ENCODE assay signal across 24 cellular contexts in genomic region chr16:89821438-89822187, GRCh38. TPM values are rescaled to one million over a fixed set of nuclear protein-coding genes. Genes with fewer than 3 reads are reported as not detected.
DNase-seq lines count a peak whose midpoint lies in the region; ATAC-seq, FAIRE-seq and TF ChIP-seq lines count a peak whose summit lies in the region.
"Had no signal": no experiment of that assay in that cellular context is flagged by ENCODE, and none has a peak within 500 bp of the region (broad histone marks: within the 10 kb centered on the region; RNA-seq: fewer than 3 reads in every experiment).

No MANE protein-coding gene starts in this region.

- intact Hi-C loops in activated CD4-positive, alpha-beta memory T cell treated with anti-CD3 and anti-CD28 coated beads for 36 hours (cut with micrococcal nuclease), result no loop called here
- intact Hi-C loops in Caco-2 (cut with micrococcal nuclease; ENCODE audit: unreplicated experiment) (loop anchor here (2.0 to 10.0 kb wide), 2 partner anchors 39 to 103 kb away; partner anchors contain the start of gene TUBB3), pancreas (cut with DNase I) (no loop called here)

- no TSS peak for BruUV-seq in Caco-2 (replicated peaks; lab: Mats Ljungman, UMichigan)

- no peaks in the 10 kb centered on the region for H3K27me3 ChIP-seq in Caco-2 (replicated peaks; ENCODE audit: control insufficient read depth, insufficient read depth, low read length)
- H3K27me3 ChIP-seq in duodenal mucosa (ENCODE audit: control insufficient read depth in 1 of 2, insufficient read depth in 2 of 2, low read length in 2 of 2), result no peaks in the 10 kb centered on the region
- H3K27me3 ChIP-seq in neural progenitor cell, result no peaks in the 10 kb centered on the region
- no peaks in the 10 kb centered on the region for H3K27me3 ChIP-seq in pancreas
- H3K27me3 ChIP-seq: dorsolateral prefrontal cortex, testis, uterus had no signal

- no peak overlapping the region for H2AFZ ChIP-seq in neural progenitor cell (replicated peaks)
- H2AFZ ChIP-seq: GM23248 had no signal

- H3K4me3 Mint-ChIP-seq in activated CD4-positive, alpha-beta memory T cell treated with anti-CD3 and anti-CD28 coated beads for 36 hours, result no peak overlapping the region
- no peak overlapping the region for H3K4me3 Mint-ChIP-seq in activated CD4-positive, alpha-beta memory T cell treated with anti-CD3 and anti-CD28 coated beads, Interleukin-2, amount 10 ng/mL, durations not matched to agents 7 days and 5 days
- peak overlapping the region; percentile 71 for H3K4me3 Mint-ChIP-seq in Caco-2 (ENCODE audit: unreplicated experiment)
- H3K4me3 Mint-ChIP-seq in neural progenitor cell, result no peak overlapping the region

- no peak for TF ChIP-seq CTCF in Caco-2 (IDR thresholded peaks at IDR 0.05; ENCODE audit: insufficient read depth in 1 of 2, low read depth in 1 of 2, low read length in 1 of 2, severe bottlenecking in 1 of 2, unreplicated experiment in 1 of 2)
- TF ChIP-seq CTCF in neural progenitor cell (IDR thresholded peaks at IDR 0.05), result no peak
- no peak for TF ChIP-seq CTCF in pancreas (IDR thresholded peaks at IDR 0.05)

- no peak overlapping the region for H3K4me3 ChIP-seq in Caco-2 (ENCODE audit: low read depth, low read length)
- H3K4me3 ChIP-seq in duodenal mucosa (ENCODE audit: low read depth in 1 of 2, low read length in 2 of 2), result peak overlapping the region in 1 of 2 donors; percentile 34
- no peak overlapping the region for H3K4me3 ChIP-seq in neural progenitor cell
- no peak overlapping the region for H3K4me3 ChIP-seq in pancreas
- H3K4me3 ChIP-seq: dorsolateral prefrontal cortex, GM23248, testis, uterus had no signal

- peaks cover 24% of the 10 kb centered on the region for H3K4me1 Mint-ChIP-seq in activated CD4-positive, alpha-beta memory T cell treated with anti-CD3 and anti-CD28 coated beads for 36 hours (ENCODE audit: low read depth)
- peaks cover 30% of the 10 kb centered on the region for H3K4me1 Mint-ChIP-seq in activated CD4-positive, alpha-beta memory T cell treated with anti-CD3 and anti-CD28 coated beads, Interleukin-2, amount 10 ng/mL, durations not matched to agents 7 days and 5 days
- peaks cover 41% of the 10 kb centered on the region for H3K4me1 Mint-ChIP-seq in Caco-2 (ENCODE audit: low read depth, unreplicated experiment)
- H3K4me1 Mint-ChIP-seq in neural progenitor cell, result peaks cover 30% of the 10 kb centered on the region

- H3K9me3 ChIP-seq in Caco-2 (no peaks in the 10 kb centered on the region), duodenal mucosa (ENCODE audit: control insufficient read depth in 1 of 2, low read length in 2 of 2) (no peaks in the 10 kb centered on the region), neural progenitor cell (ENCODE audit: low read depth) (no peaks in the 10 kb centered on the region), pancreas (no peaks in the 10 kb centered on the region)
- H3K9me3 ChIP-seq: testis, uterus had no signal

- H3K79me2 ChIP-seq in neural progenitor cell (ENCODE audit: low read depth), result no peaks in the 10 kb centered on the region

- H3F3A ChIP-seq in neural progenitor cell (ENCODE audit: low read depth), result peaks cover 11% of the 10 kb centered on the region

- H3K27me3 Mint-ChIP-seq in activated CD4-positive, alpha-beta memory T cell treated with anti-CD3 and anti-CD28 coated beads for 36 hours, result no peaks in the 10 kb centered on the region
- no peaks in the 10 kb centered on the region for H3K27me3 Mint-ChIP-seq in activated CD4-positive, alpha-beta memory T cell treated with anti-CD3 and anti-CD28 coated beads, Interleukin-2, amount 10 ng/mL, durations not matched to agents 7 days and 5 days
- H3K27me3 Mint-ChIP-seq in Caco-2 (ENCODE audit: insufficient read depth, unreplicated experiment), result no peaks in the 10 kb centered on the region
- peaks cover 7% of the 10 kb centered on the region for H3K27me3 Mint-ChIP-seq in neural progenitor cell (ENCODE audit: insufficient read depth, low read depth)

- POLR2A ChIA-PET in activated CD4-positive, alpha-beta memory T cell treated with anti-CD3 and anti-CD28 coated beads for 36 hours (lab: Charles Lee), result no interaction called here
- POLR2A ChIA-PET in activated CD4-positive, alpha-beta memory T cell treated with anti-CD3 and anti-CD28 coated beads, Interleukin-2, amount 10 ng/mL, durations not matched to agents 7 days and 5 days (lab: Charles Lee), result no interaction called here
- POLR2A ChIA-PET in Caco-2 (lab: Charles Lee), result interaction anchor here (1.0 to 1.5 kb wide), 2 partner anchors 16 to 52 kb away, joined by 6 to 11 read pairs; partner anchors contain the start of gene TCF25

- 90 to 94% methylated on average over 23 of the region's 23 CpGs for WGBS in pancreas, 2 donors

- H3K36me3 ChIP-seq in Caco-2 (ENCODE audit: control insufficient read depth, insufficient read depth, low read length), result no peaks in the 10 kb centered on the region
- H3K36me3 ChIP-seq in duodenal mucosa (ENCODE audit: control insufficient read depth in 1 of 2, insufficient read depth in 2 of 2, low read length in 2 of 2), result no peaks in the 10 kb centered on the region
- no peaks in the 10 kb centered on the region for H3K36me3 ChIP-seq in neural progenitor cell
- no peaks in the 10 kb centered on the region for H3K36me3 ChIP-seq in pancreas
- H3K36me3 ChIP-seq: uterus had no signal

- no peak overlapping the region for H3K27ac Mint-ChIP-seq in activated CD4-positive, alpha-beta memory T cell treated with anti-CD3 and anti-CD28 coated beads for 36 hours
- H3K27ac Mint-ChIP-seq in activated CD4-positive, alpha-beta memory T cell treated with anti-CD3 and anti-CD28 coated beads, Interleukin-2, amount 10 ng/mL, durations not matched to agents 7 days and 5 days, result no peak overlapping the region
- peak overlapping the region; percentile 97 for H3K27ac Mint-ChIP-seq in Caco-2 (ENCODE audit: unreplicated experiment)
- H3K27ac Mint-ChIP-seq in neural progenitor cell, result peak overlapping the region; percentile 78

- FAIRE-seq in pancreas (lab: Jason Lieb, UNC), result no peak
- FAIRE-seq: keratinocyte had no signal

- H4K20me1 ChIP-seq in neural progenitor cell (ENCODE audit: low read depth), result peaks cover 9% of the 10 kb centered on the region

- peaks cover 47% of the 10 kb centered on the region for H3K4me1 ChIP-seq in Caco-2
- H3K4me1 ChIP-seq in duodenal mucosa (ENCODE audit: control insufficient read depth in 1 of 2, insufficient read depth in 2 of 2, low read length in 2 of 2), result peaks cover 22 to 33% of the 10 kb centered on the region in 2 donors
- peaks cover 12% of the 10 kb centered on the region for H3K4me1 ChIP-seq in neural progenitor cell
- H3K4me1 ChIP-seq in pancreas, result peaks cover 0 to 6% (median 0%) of the 10 kb centered on the region in 3 donors

- H3K27ac ChIP-seq in duodenal mucosa (ENCODE audit: low read depth, low read length) (peak overlapping the region; percentile 13), neural progenitor cell (no peak overlapping the region), pancreas (no peak overlapping the region)
- H3K27ac ChIP-seq: dorsolateral prefrontal cortex, GM23248, testis, uterus had no signal

- ATAC-seq in pancreas, result no peak
- ATAC-seq: sciatic nerve; stimulated activated naive CD8-positive, alpha-beta T cell treated with anti-CD3 and anti-CD28 coated beads, Interleukin-15, Interleukin-2, amounts not matched to agents 100 U/mL and 50 U/mL, for 24 hours had no signal

- DNase-seq in activated CD4-positive, alpha-beta memory T cell treated with anti-CD3 and anti-CD28 coated beads for 36 hours, result peak; percentile 14
- no peak for DNase-seq in activated CD4-positive, alpha-beta memory T cell treated with anti-CD3 and anti-CD28 coated beads, Interleukin-2, amount 10 ng/mL, durations not matched to agents 7 days and 5 days
- no peak for DNase-seq in Caco-2
- no peak for DNase-seq in neural progenitor cell (ENCODE audit: low spot score)
- DNase-seq in retina, result no peak
- no peak for DNase-seq in pancreas
- no peak for DNase-seq in NCI-H524 treated with DMSO at 0.1 percent for 48 hours (lab: John Stamatoyannopoulos, UW)
- DNase-seq: 8988T; activated CD4-positive, alpha-beta T cell treated with anti-CD3 and anti-CD28 coated beads, Interleukin-2, amount 50 U/mL, for 48 hours; activated CD4-positive, CD25-positive, alpha-beta regulatory T cell; activated effector memory CD4-positive, alpha-beta T cell treated with Interleukin-2 at 50 U/mL for 16 hours; CD4-positive, CD25-positive, alpha-beta regulatory T cell; cerebellar nuclear complex; dorsolateral prefrontal cortex; GM23248; midbrain; NCI-H446 treated with DMSO at 0.1 percent for 48 hours; stimulated activated CD4-positive, alpha-beta T cell treated with anti-CD3 and anti-CD28 coated beads, Interleukin-4, amount 100 ng/mL, for 4 hours; stimulated activated naive CD8-positive, alpha-beta T cell treated with anti-CD3 and anti-CD28 coated beads, Interleukin-15, Interleukin-2, amounts not matched to agents 100 U/mL and 50 U/mL, for 24 hours; testis; uterus had no signal

- no peaks in the 10 kb centered on the region for H3K36me3 Mint-ChIP-seq in activated CD4-positive, alpha-beta memory T cell treated with anti-CD3 and anti-CD28 coated beads for 36 hours
- no peaks in the 10 kb centered on the region for H3K36me3 Mint-ChIP-seq in activated CD4-positive, alpha-beta memory T cell treated with anti-CD3 and anti-CD28 coated beads, Interleukin-2, amount 10 ng/mL, durations not matched to agents 7 days and 5 days (ENCODE audit: low read depth)
- peaks cover 20% of the 10 kb centered on the region for H3K36me3 Mint-ChIP-seq in Caco-2 (ENCODE audit: insufficient read depth, unreplicated experiment)
- H3K36me3 Mint-ChIP-seq in neural progenitor cell, result peaks cover 9% of the 10 kb centered on the region
- H3K36me3 Mint-ChIP-seq: CD4-positive, CD25-positive, alpha-beta regulatory T cell had no signal

- peak overlapping the region; percentile 16 for H3K4me2 ChIP-seq in neural progenitor cell

- H3K9me3 Mint-ChIP-seq in activated CD4-positive, alpha-beta memory T cell treated with anti-CD3 and anti-CD28 coated beads for 36 hours, result no peaks in the 10 kb centered on the region
- no peaks in the 10 kb centered on the region for H3K9me3 Mint-ChIP-seq in activated CD4-positive, alpha-beta memory T cell treated with anti-CD3 and anti-CD28 coated beads, Interleukin-2, amount 10 ng/mL, durations not matched to agents 7 days and 5 days
- H3K9me3 Mint-ChIP-seq in Caco-2 (ENCODE audit: unreplicated experiment) (no peaks in the 10 kb centered on the region), neural progenitor cell (peaks cover 13% of the 10 kb centered on the region)
- H3K9me3 Mint-ChIP-seq: CD4-positive, CD25-positive, alpha-beta regulatory T cell had no signal

- peak overlapping the region; percentile 16 to 49 for H3K9ac ChIP-seq in duodenal mucosa (ENCODE audit: low read depth in 1 of 2, low read length in 2 of 2)
- H3K9ac ChIP-seq in neural progenitor cell, result no peak overlapping the region
- H3K9ac ChIP-seq: GM23248 had no signal

- CTCF ChIA-PET in activated CD4-positive, alpha-beta memory T cell treated with anti-CD3 and anti-CD28 coated beads for 36 hours (lab: Charles Lee), result no interaction called here
- CTCF ChIA-PET in activated CD4-positive, alpha-beta memory T cell treated with anti-CD3 and anti-CD28 coated beads, Interleukin-2, amount 10 ng/mL, durations not matched to agents 7 days and 5 days (lab: Charles Lee), result interaction anchor here (0.7 kb wide), 1 partner anchor 10 kb away, joined by 3 read pairs; no protein-coding TSS in a partner anchor
- CTCF ChIA-PET in Caco-2 (lab: Charles Lee), result interaction anchor here (0.9 kb wide), 1 partner anchor 42 kb away, joined by 3 read pairs; no protein-coding TSS in a partner anchor

RNA-seq across cellular contexts. Expression of gene FANCA, which starts 5.2 kb away (rescaled TPM):
- total RNA-seq in activated CD4-positive, alpha-beta memory T cell treated with anti-CD3 and anti-CD28 coated beads for 36 hours, result 100 to 1,000 TPM in 1 of 2 experiments, 10 to 100 TPM in 1; 99.4 to 103 TPM
- 10 to 100 TPM; 82.9 to 94.6 TPM for total RNA-seq in activated CD4-positive, alpha-beta memory T cell treated with anti-CD3 and anti-CD28 coated beads, Interleukin-2, amount 10 ng/mL, durations not matched to agents 7 days and 5 days
- total RNA-seq in Caco-2 (2022) (173 and 185 TPM in 2 replicates), neural progenitor cell (ENCODE audit: low replicate concordance) (34.6 and 43.0 TPM in 2 replicates), pancreas (1 to 10 TPM in 5 of 6 donors, under 1 TPM in 1; 0.51 to 3.0 (median 2.1) TPM)
- polyA plus RNA-seq in pancreas, result 1 to 10 TPM; 3.7 to 5.7 TPM

RNA-seq across cellular contexts. Expression of gene SPIRE2, which starts 6.7 kb away (rescaled TPM):
- 1 to 10 TPM in 1 of 2 experiments, under 1 TPM in 1; 0.63 to 1.4 TPM for total RNA-seq in activated CD4-positive, alpha-beta memory T cell treated with anti-CD3 and anti-CD28 coated beads for 36 hours
- total RNA-seq in activated CD4-positive, alpha-beta memory T cell treated with anti-CD3 and anti-CD28 coated beads, Interleukin-2, amount 10 ng/mL, durations not matched to agents 7 days and 5 days, result 1 to 10 TPM; 1.6 to 1.8 TPM
- total RNA-seq in Caco-2 (2022), result 29.6 and 31.3 TPM in 2 replicates
- 6.5 and 9.0 TPM in 2 replicates for total RNA-seq in neural progenitor cell (ENCODE audit: low replicate concordance)
- 1 to 10 TPM; 1.6 to 3.8 (median 2.6) TPM for total RNA-seq in pancreas
- 10 to 100 TPM in 1 of 2 donors, 1 to 10 TPM in 1; 6.7 to 11.5 TPM for polyA plus RNA-seq in pancreas
- polyA plus RNA-seq: CD4-positive, CD25-positive, alpha-beta regulatory T cell had no signal

RNA-seq across cellular contexts. Expression of gene TCF25, which starts 51.8 kb away (rescaled TPM):
- total RNA-seq in activated CD4-positive, alpha-beta memory T cell treated with anti-CD3 and anti-CD28 coated beads for 36 hours, result 100 to 1,000 TPM; 139 to 147 TPM
- total RNA-seq in activated CD4-positive, alpha-beta memory T cell treated with anti-CD3 and anti-CD28 coated beads, Interleukin-2, amount 10 ng/mL, durations not matched to agents 7 days and 5 days, result 100 to 1,000 TPM; 167 to 192 TPM
- total RNA-seq in Caco-2 (2022), result 196 and 244 TPM in 2 replicates
- total RNA-seq in neural progenitor cell (ENCODE audit: low replicate concordance), result 95.6 and 127 TPM in 2 replicates
- 100 to 1,000 TPM in 3 of 6 donors, 10 to 100 TPM in 3; 81.0 to 119 (median 100) TPM for total RNA-seq in pancreas
- polyA plus RNA-seq in pancreas, result 100 to 1,000 TPM; 193 to 250 TPM

Comparison
In these comparisons a context has a peak if more than half of its experiments do, and no peak if none do; other contexts are left out.
1. H3K27ac Mint-ChIP-seq: peak in Caco-2 (single experiment) and neural progenitor cell (single experiment); none in activated CD4-positive, alpha-beta memory T cell treated with anti-CD3 and anti-CD28 coated beads for 36 hours (single experiment) and activated CD4-positive, alpha-beta memory T cell treated with anti-CD3 and anti-CD28 coated beads, Interleukin-2, amount 10 ng/mL, durations not matched to agents 7 days and 5 days (single experiment).